1 cellular context compared by ENCODE assay signal in the genomic region with DNA sequence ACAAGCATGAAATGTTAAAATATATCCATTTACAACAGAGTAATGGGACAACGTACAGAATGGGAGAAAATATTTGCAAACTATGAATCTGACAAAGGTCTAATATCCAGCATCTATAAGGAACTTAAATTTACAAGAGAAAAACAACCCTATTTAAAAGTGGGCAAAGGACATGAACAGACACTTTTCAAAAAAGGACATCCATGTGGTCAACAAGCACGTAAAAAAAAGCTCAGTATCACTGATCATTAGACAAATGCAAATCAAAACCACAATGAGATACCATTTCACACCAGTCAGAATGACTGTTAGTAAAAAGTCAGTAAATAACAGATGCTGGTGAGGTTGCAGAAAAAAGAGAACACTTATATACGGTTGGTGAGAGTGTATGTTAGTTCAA. TPM values are rescaled to one million over a fixed set of nuclear protein-coding genes. Genes with fewer than 3 reads are reported as not detected.
"Had no signal": no experiment of that assay in that cellular context is flagged by ENCODE, and none has a peak within 500 bp of the region (broad histone marks: within the 10 kb centered on the region; RNA-seq: fewer than 3 reads in every experiment).

No MANE protein-coding gene starts in this region.

RNA-seq across cellular contexts. Expression of a gene that starts 16.3 kb away (rescaled TPM):
- total RNA-seq: GM12878 had no signal
